8 cellular contexts compared by ENCODE assay signal in genomic region chr2:106160786-106161261, GRCh38. TPM values are rescaled to one million over a fixed set of nuclear protein-coding genes. Genes with fewer than 3 reads are reported as not detected.
DNase-seq lines count a peak whose midpoint lies in the region; ATAC-seq, FAIRE-seq and TF ChIP-seq lines count a peak whose summit lies in the region.

No MANE protein-coding gene starts in this region.

- H4K8ac ChIP-seq in mesendoderm (ENCODE audit: low read depth, low read length): no peak overlapping the region

- H2BK15ac ChIP-seq in mesendoderm (replicated peaks; ENCODE audit: low read depth): no peak overlapping the region

- CTCF ChIA-PET in K562 (lab: Yijun Ruan, JAX; ENCODE audit: low intra/inter-chr PET ratio): no interaction called here

- in situ Hi-C loops in K562 (cut with MboI) (no loop called here), GM13977 (cut with MboI; ENCODE audit: low pct_unique_long_range_greater_than_20kb, low sequenced_read_pairs, unreplicated experiment) (no loop called here)

- peaks cover 0 to 5% of the 10 kb centered on the region in 2 experiments; a peak in 3 of 5 replicates for H3K4me1 ChIP-seq in K562 (replicated peaks in 1 of 2; ENCODE audit: control insufficient read depth in 2 of 2, insufficient read depth in 2 of 2, low read length in 2 of 2)
- H3K4me1 ChIP-seq in mesendoderm (ENCODE audit: control insufficient read depth, low read depth, low read length): peaks cover 5% of the 10 kb centered on the region

- H3K9me3 Mint-ChIP-seq in stimulated activated naive CD8-positive, alpha-beta T cell treated with anti-CD3 and anti-CD28 coated beads, Interleukin-15, Interleukin-2, amounts not matched to agents 100 ng/mL and 50 ng/mL, for 24 hours: peaks cover 4% of the 10 kb centered on the region

- no peak overlapping the region for H3K56ac ChIP-seq in mesendoderm (ENCODE audit: low read length)

- DNase-seq in activated T-cell treated with anti-CD3 and anti-CD28 coated beads for 48 hours (ENCODE audit: low read depth) (peak; percentile 37), activated T-cell treated with anti-CD3 and anti-CD28 coated beads for 4 hours (no peak), NOMO-1 (lab: John Stamatoyannopoulos, UW; ENCODE audit: unreplicated experiment in 2 of 2) (peak; percentile 23 to 31), K562 (ENCODE audit: extremely low read depth in 1 of 4, low spot score in 3 of 4) (no peak), mesendoderm (no peak), HT-29 (ENCODE audit: low spot score) (no peak), GM13977 (ENCODE audit: low spot score) (no peak)

- H2BK120ac ChIP-seq in mesendoderm (ENCODE audit: low read depth, low read length): no peak overlapping the region

- no peaks in the 10 kb centered on the region for H3K79me2 ChIP-seq in K562 (ENCODE audit: control insufficient read depth, insufficient read depth, low read length)
- no peaks in the 10 kb centered on the region for H3K79me2 ChIP-seq in mesendoderm (ENCODE audit: control insufficient read depth, insufficient read depth, low read length)

- no peak for TF ChIP-seq POLR2A in K562 (conservative IDR thresholded peaks at IDR 0.05)

- TF ChIP-seq CTCF in K562 (IDR thresholded peaks at IDR 0.05 in 2 of 3, conservative IDR thresholded peaks at IDR 0.05 in 1 of 3; ENCODE audit: insufficient read depth in 2 of 3, low read depth in 1 of 3, low read length in 3 of 3): no peak
- TF ChIP-seq CTCF in GM13977 (IDR thresholded peaks at IDR 0.05; ENCODE audit: extremely low read depth, insufficient read depth, missing control alignments): no peak

- TF ChIP-seq RAD21 in K562 (CRISPR knock-in tag; conservative IDR thresholded peaks at IDR 0.05 in 1 of 2, IDR thresholded peaks at IDR 0.05 in 1 of 2): no peak

- 88% methylated on average over 6 of the region's 6 CpGs for WGBS in K562 (ENCODE audit: insufficient coverage, low coverage, missing lambda C conversion rate)
- 100% methylated on average over 2 of the region's 6 CpGs for WGBS in mesendoderm (ENCODE audit: extremely low coverage, insufficient coverage, low lambda C conversion rate)

- H3K27ac ChIP-seq in K562 (ENCODE audit: extremely low read depth, low read depth, low read length) (no peak overlapping the region), mesendoderm (ENCODE audit: low read depth, low read length) (no peak overlapping the region)

- H3K23ac ChIP-seq in mesendoderm (ENCODE audit: low read length): no peak overlapping the region

- no peak for FAIRE-seq in K562 (lab: Jason Lieb, UNC)

- no peak overlapping the region for H2AK5ac ChIP-seq in mesendoderm (ENCODE audit: low read length)

- no peaks in the 10 kb centered on the region for H3K9me1 ChIP-seq in K562 (ENCODE audit: control insufficient read depth, insufficient read depth, low read length)

- peak overlapping the region; percentile 88 for H3K4me3 Mint-ChIP-seq in stimulated activated naive CD8-positive, alpha-beta T cell treated with anti-CD3 and anti-CD28 coated beads, Interleukin-15, Interleukin-2, amounts not matched to agents 100 ng/mL and 50 ng/mL, for 24 hours

- TF ChIP-seq EP300 in K562 (IDR thresholded peaks at IDR 0.05; ENCODE audit: low read length): no peak

- no peak overlapping the region for H4K5ac ChIP-seq in mesendoderm (ENCODE audit: low read length)

- POLR2A ChIA-PET in K562 (lab: Yijun Ruan, JAX): no interaction called here

- no peak overlapping the region for H2AFZ ChIP-seq in K562 (ENCODE audit: low read depth, low read length)

- H4K20me1 ChIP-seq in K562 (replicated peaks; ENCODE audit: control insufficient read depth, insufficient read depth, low read length): no peaks in the 10 kb centered on the region

- no peaks in the 10 kb centered on the region for H3K27me3 Mint-ChIP-seq in stimulated activated naive CD8-positive, alpha-beta T cell treated with anti-CD3 and anti-CD28 coated beads, Interleukin-15, Interleukin-2, amounts not matched to agents 100 ng/mL and 50 ng/mL, for 24 hours

- H3K4me2 ChIP-seq in K562 (ENCODE audit: insufficient read depth, low read length) (no peak overlapping the region), mesendoderm (ENCODE audit: low read length) (no peak overlapping the region)

- H3K36me3 ChIP-seq in K562 (ENCODE audit: control insufficient read depth, insufficient read depth, low read length) (peaks cover 67% of the 10 kb centered on the region), mesendoderm (ENCODE audit: control insufficient read depth, insufficient read depth, low read length) (no peaks in the 10 kb centered on the region)

- no peak for ATAC-seq in K562

- H2BK5ac ChIP-seq in mesendoderm (ENCODE audit: low read length): no peak overlapping the region

- intact Hi-C loops in K562 (cut with micrococcal nuclease): no loop called here

- no TSS peak for BruUV-seq in K562 (replicated peaks; lab: Mats Ljungman, UMichigan)

- no peak overlapping the region for H3K18ac ChIP-seq in mesendoderm (ENCODE audit: low read length)

- H3K9me3 ChIP-seq in K562 (replicated peaks; ENCODE audit: control insufficient read depth, insufficient read depth, low read depth, low read length): no peaks in the 10 kb centered on the region

- H3K4me3 ChIP-seq in K562 (no peak overlapping the region), mesendoderm (ENCODE audit: low read length) (no peak overlapping the region)

- peaks cover 96% of the 10 kb centered on the region for H3K4me1 Mint-ChIP-seq in stimulated activated naive CD8-positive, alpha-beta T cell treated with anti-CD3 and anti-CD28 coated beads, Interleukin-15, Interleukin-2, amounts not matched to agents 100 ng/mL and 50 ng/mL, for 24 hours (ENCODE audit: low read depth)

- H3K79me1 ChIP-seq in mesendoderm (ENCODE audit: low read length): no peaks in the 10 kb centered on the region

- no peak overlapping the region for H3K9ac ChIP-seq in K562 (ENCODE audit: insufficient read depth in 1 of 2, low read depth in 2 of 2, low read length in 2 of 2)
- H3K9ac ChIP-seq in mesendoderm (ENCODE audit: low read length): no peak overlapping the region

- peaks cover 72% of the 10 kb centered on the region for H3K36me3 Mint-ChIP-seq in stimulated activated naive CD8-positive, alpha-beta T cell treated with anti-CD3 and anti-CD28 coated beads, Interleukin-15, Interleukin-2, amounts not matched to agents 100 ng/mL and 50 ng/mL, for 24 hours (ENCODE audit: low read depth)

- no peaks in the 10 kb centered on the region for H3K27me3 ChIP-seq in K562 (ENCODE audit: control insufficient read depth in 2 of 2, insufficient read depth in 2 of 2, low read length in 2 of 2)
- no peaks in the 10 kb centered on the region for H3K27me3 ChIP-seq in mesendoderm (ENCODE audit: insufficient read depth, low read length, poor library complexity)

- H3K4ac ChIP-seq in mesendoderm (ENCODE audit: low read depth, low read length): no peak overlapping the region

- H3K27ac Mint-ChIP-seq in stimulated activated naive CD8-positive, alpha-beta T cell treated with anti-CD3 and anti-CD28 coated beads, Interleukin-15, Interleukin-2, amounts not matched to agents 100 ng/mL and 50 ng/mL, for 24 hours: peak overlapping the region; percentile 95

TF ChIP-seq in K562, 482 proteins besides CTCF, POLR2A, EP300 and RAD21:
- 0 out of 2 replicates have a peak, but pooled peaks have one; percentile 2 for TF ChIP-seq SPI1 (IDR thresholded peaks at IDR 0.05; ENCODE audit: borderline replicate concordance, low read depth, low read length)
- TF ChIP-seq ERF (CRISPR knock-in tag; IDR thresholded peaks at IDR 0.05): no peak

RNA-seq across cellular contexts. Expression of gene UXS1, which starts 33.3 kb away (rescaled TPM):
- total RNA-seq in K562 (2011; cell fraction: chromatin; rRNA removed; ENCODE audit: low replicate concordance): 83.6 and 100 TPM in 2 replicates
- 57.7 and 64.7 TPM in 2 replicates for total RNA-seq in K562 (2011; cell fraction: nucleolus; rRNA removed)
- 74.1 and 83.9 TPM in 2 replicates for total RNA-seq in K562 (2011; cell fraction: nucleoplasm; rRNA removed)
- total RNA-seq in K562 (2014; rRNA removed) (15.0 and 19.1 TPM in 2 replicates), K562 (2014; rRNA removed; fragmentation: Illumina TruSeq; extraction: Trizol) (14.2 and 15.2 TPM in 2 replicates), K562 (2015; rRNA removed; fragmentation: Illumina TruSeq; extraction: Trizol) (13.8 and 15.0 TPM in 2 replicates), K562 (2021) (22.4 and 25.4 TPM in 2 replicates)
- polyA plus RNA-seq in K562 (2011; rRNA removed) (24.1 and 25.5 TPM in 2 replicates), K562 (2014; fragmentation: Illumina TruSeq; extraction: Trizol) (22.8 and 25.8 TPM in 2 replicates), K562 (2014; fragmentation: Nextera tagmentation; extraction: Ambion mirVana) (10 to 100 TPM in 1 of 2 experiments, 1 to 10 TPM in 1; 5.8 to 11.3 TPM), K562 (2014; rRNA removed) (22.7 and 25.5 TPM in 2 replicates)
- polyA plus RNA-seq in K562 (2011; cell fraction: cytosol; rRNA removed): 18.8 and 22.4 TPM in 2 replicates
- polyA plus RNA-seq in K562 (2011; cell fraction: nucleus; rRNA removed): 37.9 and 48.2 TPM in 2 replicates
- 22.1 and 26.2 TPM in 2 replicates for polyA plus RNA-seq in K562 (2012)
- polyA minus RNA-seq in K562 (2011; rRNA and poly(A)+ RNA removed): 54.5 and 56.5 TPM in 2 replicates
- polyA minus RNA-seq in K562 (2011; cell fraction: cytosol; rRNA and poly(A)+ RNA removed): 28.0 and 29.7 TPM in 2 replicates
- polyA minus RNA-seq in K562 (2011; cell fraction: nucleus; rRNA and poly(A)+ RNA removed): 34.9 and 48.7 TPM in 2 replicates
- 37.8 TPM for polyA plus RNA-seq in mesendoderm (2013, experiment 1 of 2)
- polyA plus RNA-seq in mesendoderm (2013, experiment 2 of 2): 39.0 TPM
- 24.5 and 32.3 TPM in 2 replicates for total RNA-seq in HT-29 (2014; rRNA removed; shearing (Covaris generic))

Comparison
In these comparisons a context has a peak if more than half of its experiments do, and no peak if none do; other contexts are left out.
1. DNase-seq: peak in activated T-cell treated with anti-CD3 and anti-CD28 coated beads for 48 hours (single experiment) and NOMO-1 (2 of 2); none in activated T-cell treated with anti-CD3 and anti-CD28 coated beads for 4 hours (single experiment), K562 (0 of 4), mesendoderm (single experiment), HT-29 (single experiment) and GM13977 (single experiment).